In the genomic region with DNA sequence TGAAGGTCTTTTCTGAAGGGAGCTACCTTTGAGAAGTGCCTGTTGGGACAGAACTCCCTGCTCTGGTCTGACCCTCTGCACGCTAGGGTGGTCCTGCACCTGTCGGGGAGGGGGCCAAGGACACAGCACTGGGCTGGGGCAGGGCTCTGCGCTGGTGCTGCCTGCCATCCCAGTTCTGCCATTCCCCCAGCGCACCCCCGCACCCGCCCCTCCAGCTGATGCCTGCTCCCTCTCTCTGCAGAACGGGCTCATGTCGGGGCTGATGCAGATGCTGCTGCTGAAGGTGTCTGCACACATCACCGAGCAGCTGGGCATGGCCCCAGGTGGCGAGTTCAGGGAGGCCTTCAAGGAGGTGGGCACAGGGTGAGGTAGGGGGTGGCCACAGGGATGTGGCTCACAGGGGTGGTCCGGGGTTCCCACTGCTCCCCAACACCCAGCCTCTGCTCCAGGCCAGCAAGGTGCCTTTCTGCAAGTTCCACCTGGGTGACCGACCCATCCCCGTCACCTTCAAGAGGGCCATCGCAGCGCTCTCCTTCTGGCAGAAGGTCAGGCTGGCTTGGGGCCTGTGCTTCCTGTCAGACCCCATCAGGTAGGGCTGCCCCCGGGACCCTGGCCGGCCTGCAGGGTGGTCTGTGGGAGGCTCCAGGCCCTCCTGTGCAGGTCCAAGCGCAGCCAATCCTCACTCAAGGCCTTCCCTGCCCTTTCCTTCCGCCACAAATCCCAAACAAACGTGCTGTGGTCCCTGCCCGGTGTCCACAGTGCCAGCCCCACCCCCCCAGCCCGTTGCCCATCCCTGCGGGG, we compare ENCODE assay signal across 1 cellular context.
TF ChIP-seq lines count a peak whose summit lies in the region.

No MANE protein-coding gene starts in this region.

TF ChIP-seq in K562, 482 proteins besides CTCF, POLR2A, EP300 and RAD21:
- no peak for TF ChIP-seq SRSF7 (optimal IDR thresholded peaks at IDR 0.05; ENCODE audit: low read depth, low read length)
- peak; percentile 44; the same call in 1 of the 2 replicates for TF ChIP-seq POLR2G (IDR thresholded peaks at IDR 0.05; ENCODE audit: low read depth, low read length)
- TF ChIP-seq RBFOX2 (IDR thresholded peaks at IDR 0.05; ENCODE audit: low read depth, low read length), result 0 out of 2 replicates have a peak, but pooled peaks have one; percentile 14
- TF ChIP-seq XRCC3 (IDR thresholded peaks at IDR 0.05), result no peak
